ENCODE assay signal across 8 cellular contexts in the genomic region with DNA sequence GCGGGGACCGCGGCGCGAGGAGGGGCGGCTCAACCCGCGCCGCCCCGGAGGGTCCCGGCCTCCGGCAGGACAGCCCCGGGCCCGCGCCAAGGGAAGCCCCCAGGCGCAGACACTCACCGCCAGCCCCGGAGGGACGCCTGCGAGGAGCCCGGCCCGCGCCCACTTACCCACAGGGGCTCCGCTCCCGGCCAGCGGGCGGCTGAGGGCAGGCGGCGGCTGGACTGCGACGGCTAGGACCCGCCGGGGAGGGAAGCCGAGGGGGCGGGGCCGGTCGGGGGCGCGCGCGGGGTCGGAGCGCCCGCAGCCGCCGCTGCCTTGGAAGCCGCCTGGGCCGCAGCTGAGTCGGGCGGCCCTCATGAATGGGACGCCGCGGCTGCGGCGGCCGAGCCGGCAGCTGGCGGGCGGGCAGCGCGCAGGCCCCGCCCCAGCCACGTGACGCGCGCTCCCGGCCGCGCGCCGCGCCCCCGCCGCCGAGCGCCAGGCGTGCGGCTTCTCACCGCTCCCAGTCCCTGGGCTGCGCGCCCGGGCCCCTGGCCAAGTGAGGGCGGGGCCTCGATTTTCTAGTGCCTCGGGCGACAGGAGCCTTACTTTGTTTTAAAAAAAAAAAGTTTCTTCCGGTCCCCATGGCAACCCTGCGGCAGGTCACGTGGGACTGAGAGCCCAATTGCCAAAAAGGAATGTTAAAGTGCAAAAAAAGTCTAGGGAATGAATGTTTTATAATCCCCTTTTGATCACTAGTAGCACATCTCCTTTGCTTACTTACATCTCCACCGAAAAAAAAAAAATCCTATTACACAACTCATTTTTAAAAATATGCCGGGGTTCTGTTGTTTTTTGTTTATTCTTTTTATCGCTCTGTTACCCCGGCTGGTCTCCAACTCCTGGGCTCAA. TPM values are rescaled to one million over a fixed set of nuclear protein-coding genes. Genes with fewer than 3 reads are reported as not detected.
DNase-seq lines count a peak whose midpoint lies in the region; ATAC-seq and TF ChIP-seq lines count a peak whose summit lies in the region.

A gene with protein sequence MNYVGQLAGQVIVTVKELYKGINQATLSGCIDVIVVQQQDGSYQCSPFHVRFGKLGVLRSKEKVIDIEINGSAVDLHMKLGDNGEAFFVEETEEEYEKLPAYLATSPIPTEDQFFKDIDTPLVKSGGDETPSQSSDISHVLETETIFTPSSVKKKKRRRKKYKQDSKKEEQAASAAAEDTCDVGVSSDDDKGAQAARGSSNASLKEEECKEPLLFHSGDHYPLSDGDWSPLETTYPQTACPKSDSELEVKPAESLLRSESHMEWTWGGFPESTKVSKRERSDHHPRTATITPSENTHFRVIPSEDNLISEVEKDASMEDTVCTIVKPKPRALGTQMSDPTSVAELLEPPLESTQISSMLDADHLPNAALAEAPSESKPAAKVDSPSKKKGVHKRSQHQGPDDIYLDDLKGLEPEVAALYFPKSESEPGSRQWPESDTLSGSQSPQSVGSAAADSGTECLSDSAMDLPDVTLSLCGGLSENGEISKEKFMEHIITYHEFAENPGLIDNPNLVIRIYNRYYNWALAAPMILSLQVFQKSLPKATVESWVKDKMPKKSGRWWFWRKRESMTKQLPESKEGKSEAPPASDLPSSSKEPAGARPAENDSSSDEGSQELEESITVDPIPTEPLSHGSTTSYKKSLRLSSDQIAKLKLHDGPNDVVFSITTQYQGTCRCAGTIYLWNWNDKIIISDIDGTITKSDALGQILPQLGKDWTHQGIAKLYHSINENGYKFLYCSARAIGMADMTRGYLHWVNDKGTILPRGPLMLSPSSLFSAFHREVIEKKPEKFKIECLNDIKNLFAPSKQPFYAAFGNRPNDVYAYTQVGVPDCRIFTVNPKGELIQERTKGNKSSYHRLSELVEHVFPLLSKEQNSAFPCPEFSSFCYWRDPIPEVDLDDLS (minus strand): TSS at position 225 of the 891 bp plus-strand sequence. CDS start 52,304 bp downstream, outside the sequence.

- peaks cover 18% of the 10 kb centered on the region for H3K36me3 ChIP-seq in KOPT-K1 (ENCODE audit: insufficient read depth, low read length)
- H3K36me3 ChIP-seq in Peyer's patch = peaks cover 0 to 8% (median 0%) of the 10 kb centered on the region in 3 donors
- H3K36me3 ChIP-seq in muscle layer of colon (ENCODE audit: insufficient read depth, low read length) = no peaks in the 10 kb centered on the region

- H3K9me3 ChIP-seq in KOPT-K1 (ENCODE audit: insufficient read depth, low read length, poor library complexity, severe bottlenecking) = no peaks in the 10 kb centered on the region
- H3K9me3 ChIP-seq in Peyer's patch = no peaks in the 10 kb centered on the region
- H3K9me3 ChIP-seq in muscle layer of colon (ENCODE audit: low read length) = no peaks in the 10 kb centered on the region

- H3K4me1 ChIP-seq in Peyer's patch (peaks cover 0 to 52% (median 8%) of the 10 kb centered on the region in 4 donors), muscle layer of colon (ENCODE audit: insufficient read depth, low read length) (peaks cover 35% of the 10 kb centered on the region)

- peak within 1 kb of the TSS; percentile 69 for H3K27ac ChIP-seq in KOPT-K1 (ENCODE audit: low read depth, low read length, poor library complexity, severe bottlenecking)
- H3K27ac ChIP-seq in Peyer's patch = peak within 1 kb of the TSS; percentile 97 to 98 (median 97)
- H3K27ac ChIP-seq in muscle layer of colon (ENCODE audit: low read depth, low read length) = peak within 1 kb of the TSS; percentile 83

- H3K27me3 ChIP-seq in Peyer's patch = no peaks in the 10 kb centered on the region
- H3K27me3 ChIP-seq in muscle layer of colon (ENCODE audit: control insufficient read depth in 1 of 2, insufficient read depth in 2 of 2, low read length in 2 of 2) = no peaks in the 10 kb centered on the region

- peak; percentile 97 for DNase-seq in DMS79 treated with DMSO at 0.1 percent for 48 hours (lab: John Stamatoyannopoulos, UW)
- peak; percentile 96 to 100 (median 98) for DNase-seq in Peyer's patch
- DNase-seq in activated T-cell treated with anti-CD3 and anti-CD28 coated beads, Interleukin-2, amount 50 U/mL, for 48 hours = peak; percentile 97
- DNase-seq in stimulated activated CD8-positive, alpha-beta memory T cell treated with anti-CD3 and anti-CD28 coated beads, Interleukin-7, amount 100 ng/mL, for 1 hour (ENCODE audit: low read depth in 2 of 2) = peak; percentile 90

- H3K4me3 ChIP-seq in Peyer's patch = peak within 1 kb of the TSS; percentile 93 to 98 (median 96)
- H3K4me3 ChIP-seq in muscle layer of colon (ENCODE audit: low read depth in 1 of 2, low read length in 2 of 2) = peak within 1 kb of the TSS; percentile 70 to 86

- TF ChIP-seq CTCF in Peyer's patch (IDR thresholded peaks at IDR 0.05) = no peak

- TF ChIP-seq POLR2A in Peyer's patch (IDR thresholded peaks at IDR 0.05) = peak in 1 of 2 donors; percentile 67

- ATAC-seq in GM21825 (IDR thresholded peaks at IDR 0.05; ENCODE audit: unreplicated experiment) (peak; percentile 90), esophagus mucosa (peak; percentile 95)

- peak within 1 kb of the TSS; percentile 53 for H3K9ac ChIP-seq in muscle layer of colon (ENCODE audit: low read length)

RNA-seq across cellular contexts. Expression of the gene that starts here (rescaled TPM):
- total RNA-seq in Peyer's patch = 100 to 1,000 TPM in 3 of 4 donors, 10 to 100 TPM in 1; 29.7 to 178 (median 133) TPM
- 6.9 TPM for total RNA-seq in esophagus mucosa

Comparison
In these comparisons a context has a peak if more than half of its experiments do, and no peak if none do; other contexts are left out.
1. Peak in every context shown above with its lines: DNase-seq, ATAC-seq, H3K4me3 ChIP-seq and H3K27ac ChIP-seq.